In the genomic region with DNA sequence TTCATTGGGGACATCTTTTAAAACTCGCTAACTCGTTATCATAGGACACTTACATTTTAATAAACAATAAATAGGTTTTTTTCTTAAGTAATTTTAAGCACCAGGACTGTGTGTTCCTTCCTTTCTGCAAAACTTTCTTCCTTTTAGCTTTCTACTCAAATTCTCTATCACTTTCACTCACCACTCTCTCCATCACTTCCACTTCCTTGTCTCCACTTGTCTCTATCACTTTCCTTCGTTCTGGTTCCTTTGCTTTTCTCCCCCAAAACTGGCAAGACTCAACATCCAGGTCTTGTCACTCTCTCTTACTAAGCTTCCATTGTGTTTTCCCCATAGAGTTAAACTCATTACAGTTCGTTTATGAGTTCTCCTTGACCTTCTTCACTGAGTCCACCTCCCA, we compare ENCODE assay signal across 15 cellular contexts.
DNase-seq lines count a peak whose midpoint lies in the region; ATAC-seq and TF ChIP-seq lines count a peak whose summit lies in the region.
"Had no signal": no experiment of that assay in that cellular context is flagged by ENCODE, and none has a peak within 500 bp of the region (broad histone marks: within the 10 kb centered on the region; RNA-seq: fewer than 3 reads in every experiment).

No MANE protein-coding gene starts in this region.

- no peak for TF ChIP-seq CTCF in OCI-LY7 (conservative IDR thresholded peaks at IDR 0.05; ENCODE audit: low read length)

- H3K27ac ChIP-seq in BLaER1 treated with 17β-estradiol and CSF1 and Interleukin-3, amounts not matched to agents 10 nM and 100 nM, result peak overlapping the region in 9 of 11 experiments; percentile 25 to 65 (median 52); a peak in 17 of 22 replicates
- H3K27ac ChIP-seq in Karpas-422 (ENCODE audit: low read length), result no peak overlapping the region
- H3K27ac ChIP-seq in OCI-LY7 (ENCODE audit: low read depth, low read length, poor library complexity, severe bottlenecking), result no peak overlapping the region
- H3K27ac ChIP-seq: C4-2B, HL-60 had no signal

- DNase-seq in Karpas-422 (peak; percentile 30), OCI-LY7 (ENCODE audit: low spot score) (no peak), HuH-7 (ENCODE audit: low spot score) (no peak), NCI-H146 treated with DMSO at 0.1 percent for 48 hours (lab: John Stamatoyannopoulos, UW; ENCODE audit: unreplicated experiment) (no peak)
- DNase-seq: Caco-2; CD4-positive, alpha-beta T cell; DMS79; GF-D8; H9; IMR-90 had no signal

- H3K27me3 ChIP-seq in BLaER1 treated with 17β-estradiol and CSF1 and Interleukin-3, amounts not matched to agents 10 nM and 100 nM, result no peaks in the 10 kb centered on the region
- no peaks in the 10 kb centered on the region for H3K27me3 ChIP-seq in Karpas-422 (ENCODE audit: low read length)

- CTCF ChIA-PET in OCI-LY7 (lab: Charles Lee; ENCODE audit: unreplicated experiment), result interaction anchor here (1.1 to 1.2 kb wide), 2 partner anchors 10 to 304 kb away, joined by 3 to 4 read pairs; no protein-coding TSS in a partner anchor

- no peaks in the 10 kb centered on the region for H4K20me1 ChIP-seq in BLaER1 treated with 17β-estradiol and CSF1 and Interleukin-3, amounts not matched to agents 10 nM and 100 nM
- H4K20me1 ChIP-seq in Karpas-422 (ENCODE audit: insufficient read depth, low read depth, low read length) (no peaks in the 10 kb centered on the region), OCI-LY7 (ENCODE audit: insufficient read depth, low read length) (no peaks in the 10 kb centered on the region)

- H3K4me1 ChIP-seq in BLaER1 treated with 17β-estradiol and CSF1 and Interleukin-3, amounts not matched to agents 10 nM and 100 nM, result peaks cover 17 to 40% (median 33%) of the 10 kb centered on the region in 10 experiments
- H3K4me1 ChIP-seq in Karpas-422 (ENCODE audit: low read length) (no peaks in the 10 kb centered on the region), OCI-LY7 (ENCODE audit: insufficient read depth, low read length, poor library complexity, severe bottlenecking) (peaks cover 8% of the 10 kb centered on the region)
- H3K4me1 ChIP-seq: Caco-2 had no signal

- peak overlapping the region; percentile 2 to 58 (median 34); a peak in 14 of 22 replicates for H3K4me2 ChIP-seq in BLaER1 treated with 17β-estradiol and CSF1 and Interleukin-3, amounts not matched to agents 10 nM and 100 nM
- H3K4me2 ChIP-seq in Karpas-422 (ENCODE audit: low read depth, low read length, poor library complexity, severe bottlenecking) (no peak overlapping the region), OCI-LY7 (ENCODE audit: low read length) (no peak overlapping the region)

- ATAC-seq in HG03135 (IDR thresholded peaks at IDR 0.05; ENCODE audit: unreplicated experiment), result no peak
- ATAC-seq: K562 had no signal

- intact Hi-C loops in OCI-LY7 (cut with micrococcal nuclease; ENCODE audit: unreplicated experiment), result no loop called here

- H3K9me2 ChIP-seq in Karpas-422 (replicated peaks; ENCODE audit: insufficient read depth, low read length) (no peaks in the 10 kb centered on the region), OCI-LY7 (ENCODE audit: insufficient read depth, low read length) (no peaks in the 10 kb centered on the region)

- no peak overlapping the region; the same call in 1 of the 2 replicates for H2AFZ ChIP-seq in Karpas-422 (ENCODE audit: low read length)
- H2AFZ ChIP-seq in OCI-LY7 (ENCODE audit: low read length), result peak overlapping the region; percentile 47; the same call in 1 of the 2 replicates

- H3K4me3 ChIP-seq in BLaER1 treated with 17β-estradiol and CSF1 and Interleukin-3, amounts not matched to agents 10 nM and 100 nM, result no peak overlapping the region
- no peak overlapping the region for H3K4me3 ChIP-seq in Karpas-422 (ENCODE audit: low read length)
- H3K4me3 ChIP-seq in OCI-LY7 (ENCODE audit: low read depth, low read length, poor library complexity, severe bottlenecking), result no peak overlapping the region
- H3K4me3 ChIP-seq: K562 had no signal

- no peaks in the 10 kb centered on the region for H3K79me2 ChIP-seq in Karpas-422 (ENCODE audit: low read length)
- no peaks in the 10 kb centered on the region for H3K79me2 ChIP-seq in OCI-LY7 (ENCODE audit: insufficient read depth, low read depth, low read length)

- H3K9ac ChIP-seq in BLaER1 treated with 17β-estradiol and CSF1 and Interleukin-3, amounts not matched to agents 10 nM and 100 nM, result no peak overlapping the region
- no peak overlapping the region for H3K9ac ChIP-seq in Karpas-422 (ENCODE audit: low read length)

- no peaks in the 10 kb centered on the region for H3K9me3 ChIP-seq in BLaER1 treated with 17β-estradiol and CSF1 and Interleukin-3, amounts not matched to agents 10 nM and 100 nM (replicated peaks in 1 of 11)
- H3K9me3 ChIP-seq in Karpas-422 (ENCODE audit: low read length) (no peaks in the 10 kb centered on the region), OCI-LY7 (ENCODE audit: low read length) (no peaks in the 10 kb centered on the region)
- H3K9me3 ChIP-seq: Caco-2 had no signal

- POLR2A ChIA-PET in OCI-LY7 (lab: Charles Lee), result interaction anchor here (0.6 to 1.7 kb wide), 5 partner anchors 8 to 309 kb away, joined by 3 to 5 read pairs (median 4); no protein-coding TSS in a partner anchor

- H3K36me3 ChIP-seq in BLaER1 treated with 17β-estradiol and CSF1 and Interleukin-3, amounts not matched to agents 10 nM and 100 nM, result no peaks in the 10 kb centered on the region
- no peaks in the 10 kb centered on the region for H3K36me3 ChIP-seq in Karpas-422 (ENCODE audit: insufficient read depth, low read length)
- H3K36me3 ChIP-seq in OCI-LY7 (ENCODE audit: insufficient read depth, low read length), result no peaks in the 10 kb centered on the region

- BruUV-seq in OCI-LY7 (replicated peaks; lab: Mats Ljungman, UMichigan), result no TSS peak

Comparison
In these comparisons a context has a peak if more than half of its experiments do, and no peak if none do; other contexts are left out.
1. H3K27ac ChIP-seq: peak in BLaER1 treated with 17β-estradiol and CSF1 and Interleukin-3, amounts not matched to agents 10 nM and 100 nM (9 of 11); none in Karpas-422 (single experiment) and OCI-LY7 (single experiment).
2. H3K4me2 ChIP-seq: peak in BLaER1 treated with 17β-estradiol and CSF1 and Interleukin-3, amounts not matched to agents 10 nM and 100 nM (11 of 11); none in Karpas-422 (single experiment) and OCI-LY7 (single experiment).